8 cellular contexts compared by ENCODE assay signal in the genomic region with DNA sequence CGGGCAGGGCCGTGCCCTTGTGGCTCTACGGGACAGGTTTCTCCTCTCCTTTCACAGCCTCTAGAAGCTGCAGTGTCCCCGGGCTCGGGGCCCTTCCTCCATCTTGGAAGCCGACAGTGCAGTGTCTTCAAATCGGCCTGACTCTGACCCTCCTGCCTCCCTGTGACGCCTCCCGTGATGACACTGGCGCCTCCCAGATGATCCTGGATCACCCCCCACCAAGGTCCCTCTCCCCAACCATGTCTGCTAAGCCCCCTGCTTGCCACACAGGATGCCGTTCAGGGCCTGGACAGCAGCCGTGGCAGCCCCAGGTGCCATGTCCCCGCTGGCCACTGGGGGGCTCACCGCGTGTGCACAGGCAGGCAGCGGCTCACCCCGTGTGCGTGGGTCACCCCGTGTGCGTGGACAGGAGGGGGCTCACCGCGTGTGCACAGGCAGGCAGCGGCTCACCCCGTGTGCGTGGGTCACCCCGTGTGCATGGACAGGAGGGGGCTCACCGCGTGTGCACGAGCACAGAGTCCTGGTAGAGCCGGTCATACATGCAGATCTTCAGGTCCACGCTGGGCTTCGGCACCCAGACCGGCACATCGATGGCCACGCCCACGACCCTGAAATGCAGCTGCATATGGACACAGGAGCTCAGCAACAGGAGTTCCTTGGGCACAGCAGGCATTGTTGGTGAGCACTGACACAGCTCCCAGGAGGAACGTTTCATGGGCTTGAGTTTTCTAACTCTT. TPM values are rescaled to one million over a fixed set of nuclear protein-coding genes. Genes with fewer than 3 reads are reported as not detected.
A peak's percentile ranks its signal among the peaks of the same experiment; 100 is the strongest.
DNase-seq lines count a peak whose midpoint lies in the region; ATAC-seq and TF ChIP-seq lines count a peak whose summit lies in the region.

No MANE protein-coding gene starts in this region.

- H3K4me3 ChIP-seq in epithelial cell of esophagus (ENCODE audit: low read length) (no peak overlapping the region), stomach (peak overlapping the region in 2 of 4 donors; percentile 20 to 26)

- H3K27me3 ChIP-seq in stomach, result peaks cover 0 to 49% (median 12%) of the 10 kb centered on the region in 3 donors

- H3K9me3 ChIP-seq in stomach, result no peaks in the 10 kb centered on the region

- no peaks in the 10 kb centered on the region for H3K36me3 Mint-ChIP-seq in natural killer cell treated with Interleukin-12 subunit alpha and Interleukin-12 subunit beta and Interleukin-15 and Interleukin-18, amount 100 ng/mL, for 72 hours

- TF ChIP-seq CTCF in epithelial cell of esophagus (IDR thresholded peaks at IDR 0.05; ENCODE audit: insufficient read depth, low read depth, low read length, missing control alignments) (peak; percentile 71), stomach (IDR thresholded peaks at IDR 0.05) (peak in 5 of 7 experiments; percentile 80 to 93 (median 91))

- no peak for TF ChIP-seq EP300 in stomach (IDR thresholded peaks at IDR 0.05)

- no peaks in the 10 kb centered on the region for H3K27me3 Mint-ChIP-seq in natural killer cell treated with Interleukin-12 subunit alpha and Interleukin-12 subunit beta and Interleukin-15 and Interleukin-18, amount 100 ng/mL, for 72 hours

- H3K4me3 Mint-ChIP-seq in natural killer cell treated with Interleukin-12 subunit alpha and Interleukin-12 subunit beta and Interleukin-15 and Interleukin-18, amount 100 ng/mL, for 72 hours, result no peak overlapping the region

- peaks cover 8 to 24% (median 21%) of the 10 kb centered on the region in 4 donors for H3K4me1 ChIP-seq in stomach

- no peaks in the 10 kb centered on the region for H3K36me3 ChIP-seq in stomach

- H3K27ac Mint-ChIP-seq in natural killer cell treated with Interleukin-12 subunit alpha and Interleukin-12 subunit beta and Interleukin-15 and Interleukin-18, amount 100 ng/mL, for 72 hours, result no peak overlapping the region

- peaks cover 0 to 3% of the 10 kb centered on the region in 2 donors for H3K4me1 Mint-ChIP-seq in natural killer cell treated with Interleukin-12 subunit alpha and Interleukin-12 subunit beta and Interleukin-15 and Interleukin-18, amount 100 ng/mL, for 72 hours (ENCODE audit: low read depth in 2 of 2)

- ATAC-seq in natural killer cell treated with Interleukin-12 subunit alpha and Interleukin-12 subunit beta and Interleukin-15 and Interleukin-18, amount 100 ng/mL, for 72 hours, result peak; percentile 68 to 84

- TF ChIP-seq POLR2A in stomach (IDR thresholded peaks at IDR 0.05), result no peak

- H3K9me3 Mint-ChIP-seq in natural killer cell treated with Interleukin-12 subunit alpha and Interleukin-12 subunit beta and Interleukin-15 and Interleukin-18, amount 100 ng/mL, for 72 hours, result no peaks in the 10 kb centered on the region

- H3K27ac ChIP-seq in stomach, result no peak overlapping the region

- peak; percentile 3 for DNase-seq in NCI-H1092 treated with DMSO at 0.1 percent for 48 hours (lab: John Stamatoyannopoulos, UW)
- DNase-seq in NCI-H1092 (lab: John Stamatoyannopoulos, UW), result no peak
- DNase-seq in NCI-H460 (ENCODE audit: extremely low read depth, low read depth), result peak; percentile 16
- DNase-seq in activated CD8-positive, alpha-beta memory T cell treated with anti-CD3 and anti-CD28 coated beads for 24 hours, result peak; percentile 83
- DNase-seq in epithelial cell of esophagus (ENCODE audit: low read depth), result peak; percentile 36
- DNase-seq in natural killer cell treated with Interleukin-12 subunit alpha and Interleukin-12 subunit beta and Interleukin-15 and Interleukin-18, amount 100 ng/mL, for 72 hours (ENCODE audit: low spot score), result peak; percentile 72
- DNase-seq in stomach, result peak; percentile 64
- DNase-seq in NCI-H2107 (lab: John Stamatoyannopoulos, UW), result no peak

- intact Hi-C loops in stomach (cut with DNase I; ENCODE audit: low total_unique reads), result no loop called here

- WGBS in stomach, 5 donors, result 7 to 25% (median 16%) methylated on average over 13 to 37 of the region's 37 CpGs

RNA-seq across cellular contexts. Expression of a gene that starts 24.9 kb away (rescaled TPM):
- 2.8 and 3.6 TPM in 2 replicates for total RNA-seq in NCI-H460 (2014; rRNA removed; shearing (Covaris generic))
- 16.1 and 16.2 TPM in 2 replicates for polyA plus RNA-seq in NCI-H460 (2014; cell fraction: nucleus; rRNA removed)
- under 1 TPM in 1 of 2 donors, not detected in 1; 0.43 TPM for total RNA-seq in natural killer cell treated with Interleukin-12 subunit alpha and Interleukin-12 subunit beta and Interleukin-15 and Interleukin-18, amount 100 ng/mL, for 72 hours
- total RNA-seq in stomach, result 1 to 10 TPM in 1 of 5 donors, not detected in 4; 9.8 TPM
- polyA plus RNA-seq in stomach, result 10 to 100 TPM in 1 of 3 donors, 1 to 10 TPM in 2; 5.0 to 10.4 (median 6.2) TPM

RNA-seq across cellular contexts. Expression of a gene that starts 28.9 kb away (rescaled TPM):
- 0.12 and 0.77 TPM in 2 replicates for total RNA-seq in NCI-H460 (2014; rRNA removed; shearing (Covaris generic))
- 3.1 TPM in 2 replicates for polyA plus RNA-seq in NCI-H460 (2014; cell fraction: nucleus; rRNA removed)
- 1 to 10 TPM in 1 of 2 donors, under 1 TPM in 1; 1.00 to 1.2 TPM for total RNA-seq in natural killer cell treated with Interleukin-12 subunit alpha and Interleukin-12 subunit beta and Interleukin-15 and Interleukin-18, amount 100 ng/mL, for 72 hours
- total RNA-seq in stomach, result not detected
- 1 to 10 TPM; 1.4 to 5.7 (median 2.6) TPM for polyA plus RNA-seq in stomach

RNA-seq across cellular contexts. Expression of a gene that starts 53.1 kb away (rescaled TPM):
- total RNA-seq in NCI-H460 (2014; rRNA removed; shearing (Covaris generic)), result 87.5 and 89.2 TPM in 2 replicates
- 42.0 and 67.7 TPM in 2 replicates for polyA plus RNA-seq in NCI-H460 (2014; cell fraction: nucleus; rRNA removed)
- 100 to 1,000 TPM; 361 to 446 TPM for total RNA-seq in natural killer cell treated with Interleukin-12 subunit alpha and Interleukin-12 subunit beta and Interleukin-15 and Interleukin-18, amount 100 ng/mL, for 72 hours
- total RNA-seq in stomach, result 100 to 1,000 TPM in 4 of 5 donors, 10 to 100 TPM in 1; 49.6 to 195 (median 124) TPM
- 100 to 1,000 TPM in 2 of 3 donors, 10 to 100 TPM in 1; 66.2 to 146 (median 126) TPM for polyA plus RNA-seq in stomach

RNA-seq across cellular contexts. Expression of a gene that starts 59.6 kb away (rescaled TPM):
- total RNA-seq in NCI-H460 (2014; rRNA removed; shearing (Covaris generic)), result not detected in 2 replicates
- polyA plus RNA-seq in NCI-H460 (2014; cell fraction: nucleus; rRNA removed), result not detected in 2 replicates
- not detected for total RNA-seq in natural killer cell treated with Interleukin-12 subunit alpha and Interleukin-12 subunit beta and Interleukin-15 and Interleukin-18, amount 100 ng/mL, for 72 hours
- under 1 TPM in 1 of 5 donors, not detected in 4; under 0.01 TPM for total RNA-seq in stomach
- not detected for polyA plus RNA-seq in stomach

Comparison
In these comparisons a context has a peak if more than half of its experiments do, and no peak if none do; other contexts are left out.
1. DNase-seq: peak in NCI-H1092 treated with DMSO at 0.1 percent for 48 hours (single experiment), NCI-H460 (single experiment), activated CD8-positive, alpha-beta memory T cell treated with anti-CD3 and anti-CD28 coated beads for 24 hours (single experiment), epithelial cell of esophagus (single experiment), natural killer cell treated with Interleukin-12 subunit alpha and Interleukin-12 subunit beta and Interleukin-15 and Interleukin-18, amount 100 ng/mL, for 72 hours (single experiment) and stomach (single experiment); none in NCI-H1092 (single experiment) and NCI-H2107 (single experiment).